In genomic region chr5:60649288-60649917, GRCh38 we compare ENCODE assay signal across 8 cellular contexts. TPM values are rescaled to one million over a fixed set of nuclear protein-coding genes. Genes with fewer than 3 reads are reported as not detected.
DNase-seq lines count a peak whose midpoint lies in the region; ATAC-seq, FAIRE-seq and TF ChIP-seq lines count a peak whose summit lies in the region.

No MANE protein-coding gene starts in this region.

- H3K9me2 ChIP-seq in Karpas-422 (replicated peaks; ENCODE audit: insufficient read depth, low read length): no peaks in the 10 kb centered on the region

- no peak overlapping the region for H3K4me2 ChIP-seq in Karpas-422 (ENCODE audit: low read depth, low read length, poor library complexity, severe bottlenecking)
- no peak overlapping the region for H3K4me2 ChIP-seq in astrocyte (ENCODE audit: low read length)

- no peaks in the 10 kb centered on the region for H3K27me3 ChIP-seq in Karpas-422 (ENCODE audit: low read length)
- no peaks in the 10 kb centered on the region for H3K27me3 ChIP-seq in astrocyte (ENCODE audit: insufficient read depth, low read length)

- H3K79me2 ChIP-seq in Karpas-422 (ENCODE audit: low read length): peaks cover 18% of the 10 kb centered on the region; the same call in 1 of the 2 replicates
- peaks cover 9% of the 10 kb centered on the region for H3K79me2 ChIP-seq in astrocyte (ENCODE audit: insufficient read depth, low read length)

- no peaks in the 10 kb centered on the region for H3K36me3 ChIP-seq in Karpas-422 (ENCODE audit: insufficient read depth, low read length)
- H3K36me3 ChIP-seq in astrocyte (ENCODE audit: insufficient read depth, low read length): no peaks in the 10 kb centered on the region

- H2AFZ ChIP-seq in Karpas-422 (ENCODE audit: low read length) (no peak overlapping the region), astrocyte (ENCODE audit: low read depth, low read length) (no peak overlapping the region)

- peak; percentile 26 for FAIRE-seq in astrocyte (lab: Jason Lieb, UNC)

- H3K36me3 Mint-ChIP-seq in astrocyte (ENCODE audit: low read depth, unreplicated experiment): no peaks in the 10 kb centered on the region

- no peak overlapping the region for H3K9ac ChIP-seq in Karpas-422 (ENCODE audit: low read length)
- H3K9ac ChIP-seq in astrocyte (ENCODE audit: low read length): no peak overlapping the region

- no peak overlapping the region for H3K4me3 Mint-ChIP-seq in astrocyte (ENCODE audit: unreplicated experiment)

- H4K20me1 ChIP-seq in Karpas-422 (ENCODE audit: insufficient read depth, low read depth, low read length): no peaks in the 10 kb centered on the region
- no peaks in the 10 kb centered on the region for H4K20me1 ChIP-seq in astrocyte (ENCODE audit: insufficient read depth, low read length)

- no peak overlapping the region for H3K27ac ChIP-seq in Karpas-422 (ENCODE audit: low read length)
- no peak overlapping the region for H3K27ac ChIP-seq in astrocyte (ENCODE audit: low read depth, low read length)

- H3K9me3 ChIP-seq in Karpas-422 (ENCODE audit: low read length) (no peaks in the 10 kb centered on the region), astrocyte (ENCODE audit: insufficient read depth, low read depth, low read length) (no peaks in the 10 kb centered on the region)

- ATAC-seq in GM21360 (IDR thresholded peaks at IDR 0.05; ENCODE audit: unreplicated experiment): peak; percentile 64

- no peaks in the 10 kb centered on the region for H3K4me1 Mint-ChIP-seq in astrocyte (ENCODE audit: low read depth, unreplicated experiment)

- H3K4me3 ChIP-seq in Karpas-422 (ENCODE audit: low read length) (no peak overlapping the region), astrocyte (ENCODE audit: insufficient read depth, low read depth, low read length) (no peak overlapping the region)

- DNase-seq in EL (peak; percentile 52), Karpas-422 (peak; percentile 88), astrocyte (ENCODE audit: low read depth) (peak; percentile 13), medulla oblongata (ENCODE audit: extremely low spot score) (peak; percentile 49), NCI-H2107 (lab: John Stamatoyannopoulos, UW) (no peak), NCI-H2081 treated with DMSO at 0.1 percent for 48 hours (lab: John Stamatoyannopoulos, UW) (no peak)
- DNase-seq in effector CD8-positive, alpha-beta T cell (lab: John Stamatoyannopoulos, UW): no peak

- H3K27ac Mint-ChIP-seq in astrocyte (ENCODE audit: unreplicated experiment): no peak overlapping the region

- H3K4me1 ChIP-seq in Karpas-422 (ENCODE audit: low read length) (peaks cover 9% of the 10 kb centered on the region), astrocyte (ENCODE audit: insufficient read depth, low read length) (peaks cover 8% of the 10 kb centered on the region)

- H3K27me3 Mint-ChIP-seq in astrocyte (ENCODE audit: low read depth, unreplicated experiment): no peaks in the 10 kb centered on the region

- no peaks in the 10 kb centered on the region for H3K9me3 Mint-ChIP-seq in astrocyte (ENCODE audit: unreplicated experiment)

- peak; percentile 78 for TF ChIP-seq CTCF in astrocyte (IDR thresholded peaks at IDR 0.05; ENCODE audit: insufficient read depth, low read depth, low read length)

RNA-seq across cellular contexts. Expression of gene DEPDC1B, which starts 50.6 kb away (rescaled TPM):
- total RNA-seq in Karpas-422 (2014; rRNA removed; shearing (Covaris generic); ENCODE audit: low replicate concordance): 17.9 and 22.7 TPM in 2 replicates
- 1.4 and 2.2 TPM in 2 replicates for total RNA-seq in astrocyte

Comparison
In these comparisons a context has a peak if more than half of its experiments do, and no peak if none do; other contexts are left out.
1. DNase-seq: peak in EL (single experiment), Karpas-422 (single experiment), astrocyte (single experiment) and medulla oblongata (single experiment); none in effector CD8-positive, alpha-beta T cell (single experiment), NCI-H2107 (single experiment) and NCI-H2081 treated with DMSO at 0.1 percent for 48 hours (single experiment).